8 cellular contexts compared by ENCODE assay signal in genomic region chr20:35947489-35947888, GRCh38. TPM values are rescaled to one million over a fixed set of nuclear protein-coding genes. Genes with fewer than 3 reads are reported as not detected.
DNase-seq lines count a peak whose midpoint lies in the region; ATAC-seq, FAIRE-seq and TF ChIP-seq lines count a peak whose summit lies in the region.

No MANE protein-coding gene starts in this region.

- no peaks in the 10 kb centered on the region for H4K20me1 ChIP-seq in OCI-LY1 (ENCODE audit: insufficient read depth, low read length)

- H3K4me3 ChIP-seq in OCI-LY1 (ENCODE audit: low read depth, low read length, poor library complexity, severe bottlenecking), result no peak overlapping the region
- no peak overlapping the region for H3K4me3 ChIP-seq in bronchial epithelial cell (ENCODE audit: low read depth, low read length)
- H3K4me3 ChIP-seq in retinal pigment epithelial cell (ENCODE audit: low read length), result no peak overlapping the region

- H3K27ac ChIP-seq in OCI-LY1 (ENCODE audit: low read depth, low read length, poor library complexity, severe bottlenecking), result no peak overlapping the region

- no peaks in the 10 kb centered on the region for H3K9me3 ChIP-seq in OCI-LY1 (ENCODE audit: low read length)

- CTCF ChIA-PET in GM10248 (lab: Yijun Ruan, JAX), result interaction anchor here (1.1 to 1.3 kb wide), 2 partner anchors 15 to 22 kb away, joined by 3 read pairs; no protein-coding TSS in a partner anchor

- H3F3A ChIP-seq in OCI-LY1 (ENCODE audit: insufficient read depth, low read length), result no peaks in the 10 kb centered on the region

- peak; percentile 39 for TF ChIP-seq CTCF in GM10248 (IDR thresholded peaks at IDR 0.05; ENCODE audit: control extremely low read depth, extremely low read depth, low read depth, missing control alignments)
- TF ChIP-seq CTCF in OCI-LY1 (IDR thresholded peaks at IDR 0.05; ENCODE audit: low read length), result peak; percentile 70
- peak; percentile 49 for TF ChIP-seq CTCF in bronchial epithelial cell (IDR thresholded peaks at IDR 0.05; ENCODE audit: insufficient read depth, low read length, severe bottlenecking)
- TF ChIP-seq CTCF in retinal pigment epithelial cell (conservative IDR thresholded peaks at IDR 0.05; ENCODE audit: low read depth, low read length), result peak; percentile 58

- H3K27me3 ChIP-seq in OCI-LY1 (ENCODE audit: insufficient read depth, low read length) (no peaks in the 10 kb centered on the region), bronchial epithelial cell (ENCODE audit: control insufficient read depth, insufficient read depth, low read length) (no peaks in the 10 kb centered on the region)

- in situ Hi-C loops in ACHN (cut with HindIII; ENCODE audit: low pct_ligation_motif_present, low pct_unique_long_range_greater_than_20kb, low sequenced_read_pairs), result no loop called here

- H3K36me3 ChIP-seq in OCI-LY1 (ENCODE audit: insufficient read depth, low read length) (peaks cover 39% of the 10 kb centered on the region; the same call in 1 of the 2 replicates), bronchial epithelial cell (ENCODE audit: control insufficient read depth, insufficient read depth, low read length) (peaks cover 2% of the 10 kb centered on the region)

- peak; percentile 36 for DNase-seq in ACHN
- no peak for DNase-seq in GM10248 (ENCODE audit: extremely low spot score)
- peak; percentile 31 for DNase-seq in bronchial epithelial cell (ENCODE audit: low read depth)
- no peak for DNase-seq in retinal pigment epithelial cell (ENCODE audit: low read depth)
- no peak for DNase-seq in activated CD4-positive, CD25-positive, alpha-beta regulatory T cell treated with anti-CD3 and anti-CD28 coated beads, Interleukin-2, amount 50 U/mL, for 72 hours

- no peak overlapping the region for H3K9ac ChIP-seq in OCI-LY1 (ENCODE audit: low read length)

- POLR2A ChIA-PET in GM10248 (lab: Yijun Ruan, JAX), result no interaction called here

- no peak for FAIRE-seq in bronchial epithelial cell (lab: Jason Lieb, UNC)

- ATAC-seq in GM21786 (IDR thresholded peaks at IDR 0.05; ENCODE audit: unreplicated experiment), result no peak
- ATAC-seq in HG03175 (IDR thresholded peaks at IDR 0.05; ENCODE audit: unreplicated experiment), result no peak

- no peaks in the 10 kb centered on the region for H3K9me2 ChIP-seq in OCI-LY1 (ENCODE audit: low read depth, low read length)

- peaks cover 3% of the 10 kb centered on the region; the same call in 1 of the 2 replicates for H3K79me2 ChIP-seq in OCI-LY1 (ENCODE audit: insufficient read depth, low read length)

- H2AFZ ChIP-seq in OCI-LY1 (ENCODE audit: low read length), result no peak overlapping the region

- H3K4me2 ChIP-seq in OCI-LY1 (ENCODE audit: low read length), result no peak overlapping the region

- peaks cover 6% of the 10 kb centered on the region for H3K4me1 ChIP-seq in OCI-LY1 (ENCODE audit: insufficient read depth, low read length, severe bottlenecking)

RNA-seq across cellular contexts. Expression of gene SCAND1, which starts 6.8 kb away (rescaled TPM):
- 31.9 and 34.3 TPM in 2 replicates for total RNA-seq in bronchial epithelial cell

RNA-seq across cellular contexts. Expression of gene CNBD2, which starts 20.9 kb away (rescaled TPM):
- total RNA-seq in bronchial epithelial cell, result 1.5 and 1.8 TPM in 2 replicates

Comparison
In these comparisons a context has a peak if more than half of its experiments do, and no peak if none do; other contexts are left out.
1. DNase-seq: peak in ACHN (single experiment) and bronchial epithelial cell (single experiment); none in GM10248 (single experiment), retinal pigment epithelial cell (single experiment) and activated CD4-positive, CD25-positive, alpha-beta regulatory T cell treated with anti-CD3 and anti-CD28 coated beads, Interleukin-2, amount 50 U/mL, for 72 hours (single experiment).
2. Peak in every context shown above with its lines, with median percentiles within 50 percentile points of each other: CTCF ChIP-seq.